31 cellular contexts compared by ENCODE assay signal in genomic region chr4:106795326-106795725, GRCh38.
"Had no signal": no experiment of that assay in that cellular context is flagged by ENCODE, and none has a peak within 500 bp of the region (broad histone marks: within the 10 kb centered on the region; RNA-seq: fewer than 3 reads in every experiment).

No MANE protein-coding gene starts in this region.

- H3K36me3 ChIP-seq: brain microvascular endothelial cell, esophagus muscularis mucosa, gastrocnemius medialis, heart left ventricle had no signal

- H3K4me3 ChIP-seq: esophagus muscularis mucosa, gastrocnemius medialis, heart left ventricle had no signal

- ATAC-seq: activated CD8-positive, alpha-beta T cell treated with anti-CD3 and anti-CD28 coated beads for 36 hours; activated naive CD4-positive, alpha-beta T cell treated with anti-CD3 and anti-CD28 coated beads, Interleukin-2, amount 50 U/mL, for 72 hours; activated T-cell treated with anti-CD3 and anti-CD28 coated beads, Interleukin-2, amount 50 U/mL, for 4 hours; activated T-helper 17 cell treated with anti-CD3 and anti-CD28 coated beads, Interleukin-2, amount 50 U/mL, for 72 hours; effector memory CD8-positive, alpha-beta T cell; foreskin keratinocyte; gastrocnemius medialis; heart left ventricle; WTC11 had no signal

- H3K9me3 ChIP-seq: esophagus muscularis mucosa, gastrocnemius medialis, heart left ventricle had no signal

- H3K4me1 ChIP-seq: esophagus muscularis mucosa, foreskin keratinocyte, gastrocnemius medialis, heart left ventricle had no signal

- FAIRE-seq: astrocyte, bronchial epithelial cell had no signal

- DNase-seq: activated CD4-positive, alpha-beta T cell treated with anti-CD3 and anti-CD28 coated beads for 1 hour; activated CD4-positive, alpha-beta T cell treated with anti-CD3 and anti-CD28 coated beads for 4 hours; activated CD4-positive, alpha-beta T cell treated with anti-CD3 and anti-CD28 coated beads, Interleukin-2, amount 50 U/mL, for 1 hour; activated CD4-positive, alpha-beta T cell treated with anti-CD3 and anti-CD28 coated beads, Interleukin-2, amount 50 U/mL, for 48 hours; activated CD8-positive, alpha-beta memory T cell treated with anti-CD3 and anti-CD28 coated beads for 24 hours; activated CD8-positive, alpha-beta T cell treated with anti-CD3 and anti-CD28 coated beads for 36 hours; activated effector memory CD4-positive, alpha-beta T cell treated with anti-CD3 and anti-CD28 coated beads, Interleukin-2, amount 50 U/mL, for 16 hours; activated naive CD4-positive, alpha-beta T cell; activated naive CD4-positive, alpha-beta T cell treated with anti-CD3 and anti-CD28 coated beads, Interleukin-2, amount 10 ng/mL, durations not matched to agents 7 days and 5 days; activated naive CD8-positive, alpha-beta T cell treated with anti-CD3 and anti-CD28 coated beads, Interleukin-2, amount 10 ng/mL, durations not matched to agents 7 days and 5 days; activated T-cell treated with anti-CD3 and anti-CD28 coated beads, Interleukin-2, amount 50 U/mL, for 4 hours; amniotic stem cell; anterior cingulate cortex; brain microvascular endothelial cell; cortex of kidney; dermis blood vessel endothelial cell; effector CD4-positive, alpha-beta T cell; effector memory CD8-positive, alpha-beta T cell; erythroblast; foreskin keratinocyte; gastrocnemius medialis; glutamatergic neuron; heart left ventricle; T-helper 2 cell had no signal

- H3K27ac ChIP-seq: brain microvascular endothelial cell, esophagus muscularis mucosa, foreskin keratinocyte, gastrocnemius medialis, heart left ventricle, VCaP had no signal

- H3K27me3 ChIP-seq: brain microvascular endothelial cell, esophagus muscularis mucosa, foreskin keratinocyte, gastrocnemius medialis, heart left ventricle had no signal
